Comparison of ENCODE assay signal across 1 cellular context in genomic region chr20:3047486-3048419, GRCh38.
TF ChIP-seq lines count a peak whose summit lies in the region.

No MANE protein-coding gene starts in this region.

TF ChIP-seq in IMR-90, 13 proteins besides CTCF, POLR2A, EP300 and RAD21 (continued from another document):
- TF ChIP-seq MXI1 (IDR thresholded peaks at IDR 0.05; ENCODE audit: borderline replicate concordance, low read depth, low read length) = no peak
- no peak for TF ChIP-seq SMC3 (IDR thresholded peaks at IDR 0.05; ENCODE audit: low read depth, low read length)
